In the genomic region with DNA sequence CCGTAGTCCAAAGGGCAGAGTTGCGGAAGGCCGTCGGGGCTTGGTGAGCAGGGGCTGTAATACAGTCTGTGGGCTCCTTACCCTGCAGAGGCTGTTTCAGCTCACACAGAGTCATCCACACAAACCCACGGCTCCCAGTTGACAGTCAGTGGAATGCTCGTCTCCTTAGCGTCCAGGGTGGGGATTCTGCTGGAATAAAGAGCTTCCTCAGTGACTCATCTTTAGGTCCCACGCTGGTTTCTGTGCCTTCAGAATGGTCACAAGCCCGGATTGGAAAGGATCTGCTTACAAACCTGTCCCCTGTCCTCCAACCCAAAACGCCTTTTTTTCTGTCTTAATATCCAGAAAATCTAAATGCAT, we compare ENCODE assay signal across 1 cellular context.
TF ChIP-seq lines count a peak whose summit lies in the region.

No MANE protein-coding gene starts in this region.

TF ChIP-seq in A549, 52 proteins besides CTCF, POLR2A, EP300 and RAD21 (continued from another document):
- TF ChIP-seq TFCP2L1 (CRISPR knock-in tag; IDR thresholded peaks at IDR 0.05) (no peak), RCOR1 (IDR thresholded peaks at IDR 0.05; ENCODE audit: low read depth, low read length) (no peak), PBX3 (IDR thresholded peaks at IDR 0.05) (no peak)
